ENCODE assay signal across 8 cellular contexts in the genomic region with DNA sequence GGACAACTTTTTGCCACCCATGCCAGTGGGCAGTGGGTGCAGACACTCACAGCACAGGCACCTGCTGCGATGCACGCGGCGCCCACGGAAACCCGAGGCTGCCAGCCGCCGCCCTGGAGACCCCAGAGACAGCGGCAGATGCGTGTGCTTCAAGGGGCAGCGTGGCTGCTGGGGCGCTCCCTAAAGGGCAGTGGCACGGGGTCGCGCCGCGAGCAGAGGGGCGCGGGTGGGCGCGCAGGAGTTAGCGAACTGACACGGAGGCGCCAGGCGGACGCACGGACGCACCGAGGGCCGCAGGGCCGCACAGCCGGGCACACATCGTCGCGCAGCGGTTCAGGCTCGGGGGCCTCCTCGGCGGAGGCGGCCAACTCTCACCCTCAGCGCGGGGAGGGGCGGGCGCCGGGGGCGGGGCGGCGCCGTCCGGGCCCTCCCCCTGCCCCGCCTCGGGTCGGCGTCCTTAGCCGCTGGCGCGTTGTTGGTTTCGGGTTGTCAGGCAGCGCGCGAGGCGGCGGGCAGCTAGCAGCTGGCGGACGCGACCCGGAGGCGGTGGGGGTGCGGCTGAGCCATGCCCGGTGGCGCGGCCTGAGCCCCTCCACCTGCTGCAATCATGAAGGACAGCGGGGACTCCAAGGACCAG. TPM values are rescaled to one million over a fixed set of nuclear protein-coding genes. Genes with fewer than 3 reads are reported as not detected.
DNase-seq lines count a peak whose midpoint lies in the region; ATAC-seq, FAIRE-seq and TF ChIP-seq lines count a peak whose summit lies in the region.

A gene with protein sequence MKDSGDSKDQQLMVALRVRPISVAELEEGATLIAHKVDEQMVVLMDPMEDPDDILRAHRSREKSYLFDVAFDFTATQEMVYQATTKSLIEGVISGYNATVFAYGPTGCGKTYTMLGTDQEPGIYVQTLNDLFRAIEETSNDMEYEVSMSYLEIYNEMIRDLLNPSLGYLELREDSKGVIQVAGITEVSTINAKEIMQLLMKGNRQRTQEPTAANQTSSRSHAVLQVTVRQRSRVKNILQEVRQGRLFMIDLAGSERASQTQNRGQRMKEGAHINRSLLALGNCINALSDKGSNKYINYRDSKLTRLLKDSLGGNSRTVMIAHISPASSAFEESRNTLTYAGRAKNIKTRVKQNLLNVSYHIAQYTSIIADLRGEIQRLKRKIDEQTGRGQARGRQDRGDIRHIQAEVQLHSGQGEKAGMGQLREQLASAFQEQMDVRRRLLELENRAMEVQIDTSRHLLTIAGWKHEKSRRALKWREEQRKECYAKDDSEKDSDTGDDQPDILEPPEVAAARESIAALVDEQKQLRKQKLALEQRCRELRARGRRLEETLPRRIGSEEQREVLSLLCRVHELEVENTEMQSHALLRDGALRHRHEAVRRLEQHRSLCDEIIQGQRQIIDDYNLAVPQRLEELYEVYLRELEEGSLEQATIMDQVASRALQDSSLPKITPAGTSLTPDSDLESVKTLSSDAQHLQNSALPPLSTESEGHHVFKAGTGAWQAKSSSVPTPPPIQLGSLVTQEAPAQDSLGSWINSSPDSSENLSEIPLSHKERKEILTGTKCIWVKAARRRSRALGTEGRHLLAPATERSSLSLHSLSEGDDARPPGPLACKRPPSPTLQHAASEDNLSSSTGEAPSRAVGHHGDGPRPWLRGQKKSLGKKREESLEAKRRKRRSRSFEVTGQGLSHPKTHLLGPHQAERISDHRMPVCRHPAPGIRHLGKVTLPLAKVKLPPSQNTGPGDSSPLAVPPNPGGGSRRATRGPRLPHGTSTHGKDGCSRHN (plus strand): TSS at position 484 of the 637 bp plus-strand sequence. CDS start 124 bp downstream, at position 608.

- H3K4me1 ChIP-seq in iPS-18a (ENCODE audit: control insufficient read depth, low read depth, low read length), result peaks cover 7% of the 10 kb centered on the region

- CTCF ChIA-PET in activated naive CD4-positive, alpha-beta T cell treated with anti-CD3 and anti-CD28 coated beads for 36 hours (lab: Charles Lee), result no interaction called here

- no peaks in the 10 kb centered on the region for H3K9me3 ChIP-seq in iPS-18a (ENCODE audit: control insufficient read depth, low read depth, low read length)

- H3K27me3 ChIP-seq in iPS-18a (ENCODE audit: control insufficient read depth, insufficient read depth, low read length), result peaks cover 34% of the 10 kb centered on the region

- peak within 1 kb of the TSS; percentile 19 for H3K4me3 Mint-ChIP-seq in activated naive CD4-positive, alpha-beta T cell treated with anti-CD3 and anti-CD28 coated beads for 36 hours

- no peak for FAIRE-seq in H54 (lab: Jason Lieb, UNC)

- peak within 1 kb of the TSS; percentile 51 for H3K4me3 ChIP-seq in iPS-18a (ENCODE audit: low read length)

- peaks cover 10% of the 10 kb centered on the region for H3K4me1 Mint-ChIP-seq in activated naive CD4-positive, alpha-beta T cell treated with anti-CD3 and anti-CD28 coated beads for 36 hours (ENCODE audit: low read depth)

- H3K36me3 ChIP-seq in iPS-18a (ENCODE audit: control insufficient read depth, low read depth, low read length), result no peaks in the 10 kb centered on the region

- TF ChIP-seq POLR2A in H54 (IDR thresholded peaks at IDR 0.05; ENCODE audit: low read depth, low read length), result no peak

- H3K27ac Mint-ChIP-seq in activated naive CD4-positive, alpha-beta T cell treated with anti-CD3 and anti-CD28 coated beads for 36 hours, result no peak within 1 kb of the TSS

- no peaks in the 10 kb centered on the region for H3K9me3 Mint-ChIP-seq in activated naive CD4-positive, alpha-beta T cell treated with anti-CD3 and anti-CD28 coated beads for 36 hours

- peak; percentile 58 for ATAC-seq in GM19324 (IDR thresholded peaks at IDR 0.05; ENCODE audit: low FRiP score, unreplicated experiment)
- no peak for ATAC-seq in GM19397 (IDR thresholded peaks at IDR 0.05; ENCODE audit: unreplicated experiment)

- no peak within 1 kb of the TSS for H3K27ac ChIP-seq in iPS-18a (ENCODE audit: low read length)

- H3K36me3 Mint-ChIP-seq in activated naive CD4-positive, alpha-beta T cell treated with anti-CD3 and anti-CD28 coated beads for 36 hours (ENCODE audit: low read depth), result no peaks in the 10 kb centered on the region

- intact Hi-C loops in activated naive CD4-positive, alpha-beta T cell treated with anti-CD3 and anti-CD28 coated beads for 36 hours (cut with micrococcal nuclease), result no loop called here

- DNase-seq in NCI-H774 (lab: John Stamatoyannopoulos, UW) (peak; percentile 80), H54 (ENCODE audit: insufficient read length, low spot score) (no peak), cortex of kidney (lab: John Stamatoyannopoulos, UW) (no peak)
- DNase-seq in activated naive CD4-positive, alpha-beta T cell treated with anti-CD3 and anti-CD28 coated beads for 36 hours, result peak; percentile 51
- DNase-seq in stimulated activated CD4-positive, alpha-beta T cell treated with anti-CD3 and anti-CD28 coated beads, Interleukin-12 subunit alpha, Interleukin-12 subunit beta, amount 100 ng/mL, for 24 hours (ENCODE audit: low read depth in 2 of 2), result peak; percentile 16 to 49

- no peak within 1 kb of the TSS for H3K9ac ChIP-seq in iPS-18a (ENCODE audit: low read length)

- peaks cover 18% of the 10 kb centered on the region for H3K27me3 Mint-ChIP-seq in activated naive CD4-positive, alpha-beta T cell treated with anti-CD3 and anti-CD28 coated beads for 36 hours (ENCODE audit: low read depth)

RNA-seq across cellular contexts. Expression of the gene that starts here (rescaled TPM):
- total RNA-seq in activated naive CD4-positive, alpha-beta T cell treated with anti-CD3 and anti-CD28 coated beads for 36 hours, result not detected

Comparison
In these comparisons a context has a peak if more than half of its experiments do, and no peak if none do; other contexts are left out.
1. Peak in DNase-seq in activated naive CD4-positive, alpha-beta T cell treated with anti-CD3 and anti-CD28 coated beads for 36 hours; RNA of the gene not detected or under 1 TPM.
2. DNase-seq: peak in NCI-H774 (single experiment) and stimulated activated CD4-positive, alpha-beta T cell treated with anti-CD3 and anti-CD28 coated beads, Interleukin-12 subunit alpha, Interleukin-12 subunit beta, amount 100 ng/mL, for 24 hours (2 of 2); none in H54 (single experiment) and cortex of kidney (single experiment).